ENCODE assay signal across 8 cellular contexts in genomic region chr11:23540101-23540561, GRCh38.
A peak's percentile ranks its signal among the peaks of the same experiment; 100 is the strongest.
DNase-seq lines count a peak whose midpoint lies in the region; ATAC-seq and TF ChIP-seq lines count a peak whose summit lies in the region.

No MANE protein-coding gene starts in this region.

- POLR2A ChIA-PET in HEK293T (lab: Yijun Ruan, JAX), result no interaction called here

- 4 to 8% (median 7%) methylated on average over 8 of the region's 8 CpGs for WGBS in psoas muscle, 3 donors

- peaks cover 3% of the 10 kb centered on the region for H3K9me3 ChIP-seq in psoas muscle

- H3K4me3 ChIP-seq in GM12875 (ENCODE audit: low read depth, low read length) (no peak overlapping the region), fibroblast of villous mesenchyme (ENCODE audit: low read depth, low read length) (no peak overlapping the region), psoas muscle (no peak overlapping the region)

- DNase-seq in A172 (ENCODE audit: low spot score) (peak; percentile 57), HEK293T (ENCODE audit: extremely low spot score) (peak; percentile 45), LHCN-M2 (ENCODE audit: low read depth) (peak; percentile 71), SK-N-DZ (ENCODE audit: low spot score) (peak; percentile 62), fibroblast of villous mesenchyme (ENCODE audit: low read depth) (peak; percentile 34), psoas muscle (no peak), NCI-H1436 treated with DMSO at 0.1 percent for 48 hours (lab: John Stamatoyannopoulos, UW) (no peak)

- CTCF ChIA-PET in HEK293T (lab: Yijun Ruan, JAX), result interaction anchor here (0.6 to 1.6 kb wide), 4 partner anchors 11 to 558 kb away, joined by 3 to 6 read pairs (median 4); no protein-coding TSS in a partner anchor

- H3K27ac ChIP-seq in psoas muscle, result no peak overlapping the region

- H3K36me3 ChIP-seq in psoas muscle (ENCODE audit: insufficient read depth in 1 of 2, low read depth in 1 of 2), result no peaks in the 10 kb centered on the region

- intact Hi-C loops in psoas muscle (cut with DNase I), result no loop called here

- TF ChIP-seq CTCF in GM12875 (IDR thresholded peaks at IDR 0.05; ENCODE audit: borderline replicate concordance, insufficient read depth, low read depth, low read length) (peak; percentile 73), fibroblast of villous mesenchyme (IDR thresholded peaks at IDR 0.05; ENCODE audit: insufficient read depth, low read depth, low read length) (peak; percentile 84), psoas muscle (IDR thresholded peaks at IDR 0.05) (peak; percentile 32)

- H3K27me3 ChIP-seq in psoas muscle (ENCODE audit: insufficient read depth in 3 of 3, low read length in 2 of 3), result peaks cover 0 to 3% (median 0%) of the 10 kb centered on the region in 3 donors

- no peaks in the 10 kb centered on the region for H3K4me1 ChIP-seq in psoas muscle

- peak in 3 of 4 donors; percentile 41 to 56 (median 45) for ATAC-seq in psoas muscle

TF ChIP-seq in HEK293T, 16 proteins besides CTCF, POLR2A, EP300 and RAD21:
- TF ChIP-seq SUZ12 (IDR thresholded peaks at IDR 0.05), result no peak
- no peak for TF ChIP-seq ARNT (IDR thresholded peaks at IDR 0.05)
- no peak for TF ChIP-seq HDGF (IDR thresholded peaks at IDR 0.05; ENCODE audit: borderline replicate concordance)
- no peak for TF ChIP-seq ELF4 (IDR thresholded peaks at IDR 0.05)
- TF ChIP-seq L3MBTL2 (conservative IDR thresholded peaks at IDR 0.05), result no peak
- TF ChIP-seq TARDBP (IDR thresholded peaks at IDR 0.05), result no peak
- TF ChIP-seq CTBP1 (IDR thresholded peaks at IDR 0.05; ENCODE audit: borderline replicate concordance), result no peak
- no peak for TF ChIP-seq SP1 (IDR thresholded peaks at IDR 0.05)
- no peak for TF ChIP-seq LEF1 (IDR thresholded peaks at IDR 0.05; ENCODE audit: borderline replicate concordance)
- TF ChIP-seq NFRKB (IDR thresholded peaks at IDR 0.05), result no peak

Comparison
In these comparisons a context has a peak if more than half of its experiments do, and no peak if none do; other contexts are left out.
1. DNase-seq: peak in A172 (single experiment), HEK293T (single experiment), LHCN-M2 (single experiment), SK-N-DZ (single experiment) and fibroblast of villous mesenchyme (single experiment); none in psoas muscle (0 of 2) and NCI-H1436 treated with DMSO at 0.1 percent for 48 hours (single experiment).
2. CTCF ChIP-seq: peak in every context shown above with its lines; median percentile 84 in fibroblast of villous mesenchyme; 73 in GM12875; 32 in psoas muscle.